Comparison of ENCODE assay signal across 13 cellular contexts in the genomic region with DNA sequence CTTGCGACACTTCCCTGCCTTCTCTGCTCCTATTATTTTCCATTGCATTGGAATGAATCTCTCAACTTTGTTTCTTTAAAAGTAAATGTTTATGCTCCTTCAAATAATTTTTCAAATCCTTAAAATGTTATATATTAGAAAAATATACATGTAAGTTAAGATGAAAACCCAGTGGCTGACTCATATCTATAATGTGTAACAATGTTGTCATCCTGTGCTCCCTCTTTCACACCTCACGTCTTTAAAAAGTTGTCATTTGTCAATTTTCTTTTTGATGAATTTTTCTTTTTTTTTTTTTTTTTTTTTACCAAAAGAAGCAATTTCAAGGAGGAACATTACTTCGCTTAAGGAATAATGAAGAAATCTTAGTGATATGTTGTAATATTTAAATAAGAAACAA. TPM values are rescaled to one million over a fixed set of nuclear protein-coding genes. Genes with fewer than 3 reads are reported as not detected.
DNase-seq lines count a peak whose midpoint lies in the region; ATAC-seq, FAIRE-seq and TF ChIP-seq lines count a peak whose summit lies in the region.
"Had no signal": no experiment of that assay in that cellular context is flagged by ENCODE, and none has a peak within 500 bp of the region (broad histone marks: within the 10 kb centered on the region; RNA-seq: fewer than 3 reads in every experiment).

No MANE protein-coding gene starts in this region.

- intact Hi-C loops in MCF 10A (cut with micrococcal nuclease), result loop anchor here (1.0 to 10.0 kb wide), 7 partner anchors 53 to 1470 kb away; no protein-coding TSS in a partner anchor

- peaks cover 7% of the 10 kb centered on the region for H3F3A ChIP-seq in smooth muscle cell (ENCODE audit: low read depth)

- no peak for FAIRE-seq in keratinocyte (lab: Jason Lieb, UNC)

- H3K9ac ChIP-seq in keratinocyte (ENCODE audit: control insufficient read depth, extremely low read depth, insufficient read depth, low read length) (no peak overlapping the region), smooth muscle cell (ENCODE audit: low read depth) (peak overlapping the region; percentile 93)

- H3K36me3 ChIP-seq in keratinocyte (ENCODE audit: control insufficient read depth in 2 of 2, extremely low read depth in 1 of 2, insufficient read depth in 2 of 2, low read length in 2 of 2) (no peaks in the 10 kb centered on the region), smooth muscle cell (ENCODE audit: low read depth) (no peaks in the 10 kb centered on the region)
- H3K36me3 ChIP-seq: SJCRH30 had no signal

- H3K27ac ChIP-seq in keratinocyte (ENCODE audit: control insufficient read depth, insufficient read depth, low read length) (peak overlapping the region; percentile 24), smooth muscle cell (ENCODE audit: low read depth) (peak overlapping the region; percentile 94)

- H3K9me3 Mint-ChIP-seq in MCF 10A (ENCODE audit: unreplicated experiment), result no peaks in the 10 kb centered on the region
- H3K9me3 Mint-ChIP-seq: naive B cell; stimulated activated naive B cell treated with anti-CD40 and anti-IgM and Interleukin-4, amounts not matched to agents 10 μg/mL and 1 μg/mL and 100 μg/mL, for 72 hours had no signal

- H3K9me1 ChIP-seq in keratinocyte (ENCODE audit: control insufficient read depth, extremely low read depth, insufficient read depth, low read length), result no peaks in the 10 kb centered on the region

- no peaks in the 10 kb centered on the region for H3K27me3 Mint-ChIP-seq in MCF 10A (ENCODE audit: insufficient read depth, unreplicated experiment)

- no peak overlapping the region for H2AFZ ChIP-seq in keratinocyte (ENCODE audit: control insufficient read depth, low read length)
- no peak overlapping the region for H2AFZ ChIP-seq in smooth muscle cell (ENCODE audit: low read depth)

- H3K27me3 ChIP-seq in keratinocyte (ENCODE audit: control insufficient read depth, extremely low read depth, insufficient read depth, low read length), result no peaks in the 10 kb centered on the region
- H3K27me3 ChIP-seq in smooth muscle cell (ENCODE audit: low read depth), result no peaks in the 10 kb centered on the region
- H3K27me3 ChIP-seq: SJCRH30 had no signal

- CTCF ChIA-PET in MCF 10A (lab: Yijun Ruan, JAX), result interaction anchor here (0.6 to 1.3 kb wide), 2 partner anchors 59 to 475 kb away, joined by 3 to 9 read pairs; no protein-coding TSS in a partner anchor

- TF ChIP-seq CTCF in MCF 10A (IDR thresholded peaks at IDR 0.05; ENCODE audit: unreplicated experiment) (no peak), keratinocyte (optimal IDR thresholded peaks at IDR 0.05 in 1 of 3, IDR thresholded peaks at IDR 0.05 in 1 of 3, conservative IDR thresholded peaks at IDR 0.05 in 1 of 3; ENCODE audit: extremely low read depth in 1 of 3, insufficient read depth in 2 of 3, low read length in 3 of 3) (no peak), smooth muscle cell (IDR thresholded peaks at IDR 0.05; ENCODE audit: borderline replicate concordance, insufficient read depth, poor library complexity, severe bottlenecking) (no peak)

- BruUV-seq in MCF 10A (replicated peaks; lab: Mats Ljungman, UMichigan), result no TSS peak

- H3K4me1 ChIP-seq in keratinocyte (ENCODE audit: control insufficient read depth, extremely low read depth, insufficient read depth, low read length) (peaks cover 28% of the 10 kb centered on the region), smooth muscle cell (ENCODE audit: low read depth) (peaks cover 35% of the 10 kb centered on the region)

- dilution Hi-C loops in keratinocyte (cut with MboI; ENCODE audit: extremely low pct_ligation_motif_present, low sequenced_read_pairs), result no loop called here

- H3K4me3 ChIP-seq in keratinocyte (ENCODE audit: control insufficient read depth in 2 of 3, extremely low read depth in 1 of 3, insufficient read depth in 2 of 3, low read depth in 1 of 3, low read length in 3 of 3) (no peak overlapping the region), smooth muscle cell (peak overlapping the region; percentile 69)

- H3K27ac Mint-ChIP-seq in MCF 10A (ENCODE audit: low read depth, unreplicated experiment), result peak overlapping the region; percentile 85
- H3K27ac Mint-ChIP-seq: naive B cell; stimulated activated naive B cell treated with anti-CD40 and anti-IgM and Interleukin-4, amounts not matched to agents 10 μg/mL and 1 μg/mL and 100 μg/mL, for 72 hours had no signal

- peak overlapping the region; percentile 97 for H3K4me2 ChIP-seq in keratinocyte (ENCODE audit: control insufficient read depth, extremely low read depth, insufficient read depth, low read depth, low read length)
- H3K4me2 ChIP-seq in smooth muscle cell, result peak overlapping the region; percentile 87

- H3K4me3 Mint-ChIP-seq in MCF 10A (ENCODE audit: unreplicated experiment), result peak overlapping the region; percentile 79
- H3K4me3 Mint-ChIP-seq: naive B cell; stimulated activated naive B cell treated with anti-CD40 and anti-IgM and Interleukin-4, amounts not matched to agents 10 μg/mL and 1 μg/mL and 100 μg/mL, for 72 hours had no signal

- H3K4me1 Mint-ChIP-seq in MCF 10A (ENCODE audit: insufficient read depth, unreplicated experiment), result peaks cover 20% of the 10 kb centered on the region

- H4K20me1 ChIP-seq in keratinocyte (ENCODE audit: control insufficient read depth, extremely low read depth, insufficient read depth, low read length) (no peaks in the 10 kb centered on the region), smooth muscle cell (ENCODE audit: low read depth) (no peaks in the 10 kb centered on the region)

- peak; percentile 47 for DNase-seq in ELR (ENCODE audit: low read depth)
- DNase-seq in MCF 10A (ENCODE audit: unreplicated experiment), result peak; percentile 42
- no peak for DNase-seq in keratinocyte (ENCODE audit: low read depth, low spot score)
- no peak for DNase-seq in smooth muscle cell (lab: John Stamatoyannopoulos, UW; ENCODE audit: unreplicated experiment)
- no peak for DNase-seq in inferior parietal cortex (ENCODE audit: extremely low spot score)
- no peak for DNase-seq in amygdala (lab: John Stamatoyannopoulos, UW)
- DNase-seq: naive B cell; NCI-H446; SJCRH30; stimulated activated CD4-positive, alpha-beta T cell treated with anti-CD3 and anti-CD28 coated beads, Interleukin-1b, Interleukin-23, amount 100 ng/mL, for 48 hours; stimulated activated naive B cell treated with anti-CD40 and anti-IgM and Interleukin-4, amounts not matched to agents 10 μg/mL and 1 μg/mL and 100 μg/mL, for 72 hours had no signal

- POLR2A ChIA-PET in MCF 10A (lab: Yijun Ruan, JAX), result interaction anchor here (1.2 to 13.9 kb wide), 9 partner anchors 28 to 936 kb away, joined by 3 to 184 read pairs (median 11); partner anchors contain the start of genes AZI2 and ZCWPW2

- H3K9me3 ChIP-seq in keratinocyte (ENCODE audit: control insufficient read depth, low read depth, low read length) (no peaks in the 10 kb centered on the region), smooth muscle cell (replicated peaks; ENCODE audit: low read depth) (no peaks in the 10 kb centered on the region)
- H3K9me3 ChIP-seq: SJCRH30 had no signal

- 51% methylated on average over 3 of the region's 3 CpGs for WGBS in smooth muscle cell (ENCODE audit: low lambda C conversion rate)

- H3K79me2 ChIP-seq in keratinocyte (ENCODE audit: control insufficient read depth, insufficient read depth, low read length) (peaks cover 20% of the 10 kb centered on the region), smooth muscle cell (ENCODE audit: low read depth) (peaks cover 89% of the 10 kb centered on the region)

- H3K36me3 Mint-ChIP-seq in MCF 10A (ENCODE audit: insufficient read depth, unreplicated experiment), result no peaks in the 10 kb centered on the region
- H3K36me3 Mint-ChIP-seq: naive B cell; stimulated activated naive B cell treated with anti-CD40 and anti-IgM and Interleukin-4, amounts not matched to agents 10 μg/mL and 1 μg/mL and 100 μg/mL, for 72 hours had no signal

- ATAC-seq in HG03469 (IDR thresholded peaks at IDR 0.05; ENCODE audit: unreplicated experiment) (no peak), HG02840 (IDR thresholded peaks at IDR 0.05; ENCODE audit: low FRiP score, unreplicated experiment) (no peak)
- ATAC-seq: stimulated activated naive B cell treated with anti-CD40 and anti-IgM and Interleukin-4, amounts not matched to agents 10 μg/mL and 1 μg/mL and 100 μg/mL, for 72 hours had no signal

RNA-seq across cellular contexts. Expression of gene RBMS3, which starts 3.7 kb away (rescaled TPM):
- total RNA-seq in MCF 10A (2022) (65.5 and 74.2 TPM in 2 replicates), smooth muscle cell (50.6 and 53.8 TPM in 2 replicates)
- polyA plus RNA-seq in keratinocyte (2.3 to 4.2 TPM (median 2.5 TPM) in 3 replicates), smooth muscle cell (40.9 and 42.9 TPM in 2 replicates)
- 0.49 TPM for polyA plus RNA-seq in keratinocyte (2011; ENCODE audit: low read depth)
- polyA plus RNA-seq in keratinocyte (2011; cell fraction: cytosol; rRNA removed), result 1.6 and 2.1 TPM in 2 replicates
- polyA plus RNA-seq in keratinocyte (2011; cell fraction: nucleus; rRNA removed), result 4.8 and 5.7 TPM in 2 replicates
- polyA plus RNA-seq in keratinocyte (2012; ENCODE audit: low replicate concordance), result 0.89 and 2.8 TPM in 2 replicates
- 17.0 to 24.8 TPM (median 18.5 TPM) in 3 replicates for polyA minus RNA-seq in keratinocyte
- 5.2 TPM for polyA minus RNA-seq in keratinocyte (2011; cell fraction: cytosol; rRNA and poly(A)+ RNA removed)
- 10.3 and 21.1 TPM in 2 replicates for polyA minus RNA-seq in keratinocyte (2011; cell fraction: nucleus; rRNA and poly(A)+ RNA removed)

Comparison
In these comparisons a context has a peak if more than half of its experiments do, and no peak if none do; other contexts are left out.
1. DNase-seq: peak in ELR (single experiment) and MCF 10A (single experiment); none in keratinocyte (single experiment), smooth muscle cell (single experiment), inferior parietal cortex (single experiment) and amygdala (0 of 56).